1 cellular context compared by ENCODE assay signal in the genomic region with DNA sequence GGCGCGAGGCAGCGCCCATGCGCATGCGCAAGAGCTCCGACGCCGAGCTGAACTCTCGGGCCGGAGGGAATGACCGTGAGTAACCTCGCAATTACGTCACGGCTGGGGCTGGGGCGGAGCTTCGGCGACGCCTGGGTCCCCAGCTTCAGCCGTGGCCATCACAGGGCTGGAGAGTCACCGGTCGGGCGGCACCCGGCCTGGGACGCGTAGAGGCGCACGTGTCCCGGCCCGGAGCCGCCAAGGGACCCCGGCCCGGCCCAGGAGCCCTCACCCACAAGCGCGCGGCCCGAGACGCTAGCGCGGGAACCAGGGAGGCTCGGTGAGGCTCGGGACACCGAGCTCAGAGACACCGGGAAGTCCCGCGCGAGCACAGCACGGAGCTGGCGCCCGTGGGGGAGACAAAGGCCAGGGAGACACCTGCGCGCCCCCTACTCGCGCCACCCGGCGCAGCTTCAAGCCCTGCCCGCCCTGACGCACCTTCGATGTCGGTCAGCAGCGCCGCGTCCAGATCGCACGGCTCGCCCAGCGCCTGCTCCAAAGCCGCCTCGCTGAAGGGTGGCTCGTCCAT.
TF ChIP-seq lines count a peak whose summit lies in the region.

No MANE protein-coding gene starts in this region.

TF ChIP-seq in K562, 482 proteins besides CTCF, POLR2A, EP300 and RAD21 (continued from another document and continues in another):
- TF ChIP-seq, protein P1, sequence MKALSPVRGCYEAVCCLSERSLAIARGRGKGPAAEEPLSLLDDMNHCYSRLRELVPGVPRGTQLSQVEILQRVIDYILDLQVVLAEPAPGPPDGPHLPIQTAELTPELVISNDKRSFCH (CRISPR knock-in tag; IDR thresholded peaks at IDR 0.05), result no peak
- TF ChIP-seq, protein P1 (tag; IDR thresholded peaks at IDR 0.05), result no peak; the same call in 1 of the 2 replicates
- TF ChIP-seq MIER1 (IDR thresholded peaks at IDR 0.05; ENCODE audit: low read depth) (no peak), TFAM (CRISPR knock-in tag; conservative IDR thresholded peaks at IDR 0.05) (no peak), GTF2F1 (IDR thresholded peaks at IDR 0.05; ENCODE audit: low read depth, low read length) (peak; percentile 88; the same call in 1 of the 2 replicates), MEIS2 (IDR thresholded peaks at IDR 0.05; ENCODE audit: partially characterized antibody) (peak; percentile 90), MTF1 (CRISPR knock-in tag; IDR thresholded peaks at IDR 0.05; ENCODE audit: borderline replicate concordance) (no peak), MYNN (IDR thresholded peaks at IDR 0.05) (0 out of 2 replicates have a peak, but pooled peaks have one; percentile 31), MYNN (CRISPR knock-in tag; IDR thresholded peaks at IDR 0.05) (no peak), PRPF4 (IDR thresholded peaks at IDR 0.05; ENCODE audit: insufficient read depth, low read depth, low read length, poor library complexity, severe bottlenecking) (peak; percentile 36), NR2C1 (IDR thresholded peaks at IDR 0.05) (no peak), NR2C1 (tag; IDR thresholded peaks at IDR 0.05) (no peak), ZBTB1 (CRISPR knock-in tag; IDR thresholded peaks at IDR 0.05; ENCODE audit: borderline replicate concordance, low read depth) (0 out of 2 replicates have a peak, but pooled peaks have one; percentile 20), FOXM1 (IDR thresholded peaks at IDR 0.05; ENCODE audit: low read depth) (no peak), FOXM1 (CRISPR knock-in tag; IDR thresholded peaks at IDR 0.05; ENCODE audit: low read depth) (no peak), NFXL1 (CRISPR knock-in tag; IDR thresholded peaks at IDR 0.05) (no peak), JUND (IDR thresholded peaks at IDR 0.05; ENCODE audit: borderline replicate concordance, low read depth, low read length) (peak; percentile 86), JUND (tag; IDR thresholded peaks at IDR 0.05; ENCODE audit: borderline replicate concordance, low read depth, low read length) (peak; percentile 67; the same call in 1 of the 3 replicates), HOXB6 (CRISPR knock-in tag; IDR thresholded peaks at IDR 0.05; ENCODE audit: borderline replicate concordance) (no peak), NR4A1 (CRISPR knock-in tag; IDR thresholded peaks at IDR 0.05) (no peak), NR4A1 (tag; IDR thresholded peaks at IDR 0.05) (no peak), ARHGAP35 (IDR thresholded peaks at IDR 0.05; ENCODE audit: partially characterized antibody) (no peak), ZNF431 (CRISPR knock-in tag; IDR thresholded peaks at IDR 0.05) (peak; percentile 60), FUS (optimal IDR thresholded peaks at IDR 0.05; ENCODE audit: low read depth, low read length) (no peak), SAP30 (IDR thresholded peaks at IDR 0.05; ENCODE audit: borderline replicate concordance, insufficient read depth, low read depth, low read length, poor library complexity, severe bottlenecking) (peak; percentile 71), ZNF384 (IDR thresholded peaks at IDR 0.05; ENCODE audit: low read depth, low read length) (no peak), EHMT2 (IDR thresholded peaks at IDR 0.05) (no peak), GTF2A2 (tag; IDR thresholded peaks at IDR 0.05) (no peak), CTBP1 (IDR thresholded peaks at IDR 0.05; ENCODE audit: borderline replicate concordance) (0 out of 2 replicates have a peak, but pooled peaks have one; percentile 10), MED1 (CRISPR knock-in tag; IDR thresholded peaks at IDR 0.05; ENCODE audit: borderline replicate concordance) (0 out of 2 replicates have a peak, but pooled peaks have one; percentile 87), RBM14 (IDR thresholded peaks at IDR 0.05; ENCODE audit: borderline replicate concordance, insufficient read depth, low read depth, low read length) (no peak), CREM (IDR thresholded peaks at IDR 0.05; ENCODE audit: low read depth) (peak; percentile 91), STAT5A (IDR thresholded peaks at IDR 0.05; ENCODE audit: borderline replicate concordance, low read length) (no peak), ZNF696 (CRISPR knock-in tag; conservative IDR thresholded peaks at IDR 0.05) (no peak), ZNF282 (CRISPR knock-in tag; IDR thresholded peaks at IDR 0.05) (0 out of 2 replicates have a peak, but pooled peaks have one; percentile 78), SMC3 (conservative IDR thresholded peaks at IDR 0.05; ENCODE audit: insufficient read depth, low read depth, low read length) (no peak), POLR2AphosphoS5 (IDR thresholded peaks at IDR 0.05; ENCODE audit: control insufficient read depth, insufficient read depth, low read depth, low read length) (peak; percentile 87), ZSCAN29 (IDR thresholded peaks at IDR 0.05) (no peak), NCOA1 (IDR thresholded peaks at IDR 0.05; ENCODE audit: low read depth) (no peak), TEAD2 (tag; IDR thresholded peaks at IDR 0.05) (no peak), KDM5B (IDR thresholded peaks at IDR 0.05; ENCODE audit: insufficient replicate concordance, low read depth, low read length) (peak; percentile 73)
- TF ChIP-seq, protein P2, sequence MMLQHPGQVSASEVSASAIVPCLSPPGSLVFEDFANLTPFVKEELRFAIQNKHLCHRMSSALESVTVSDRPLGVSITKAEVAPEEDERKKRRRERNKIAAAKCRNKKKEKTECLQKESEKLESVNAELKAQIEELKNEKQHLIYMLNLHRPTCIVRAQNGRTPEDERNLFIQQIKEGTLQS (IDR thresholded peaks at IDR 0.05), result peak; percentile 88
- TF ChIP-seq, protein P2 (CRISPR knock-in tag; conservative IDR thresholded peaks at IDR 0.05), result peak; percentile 77
- TF ChIP-seq, protein P3, sequence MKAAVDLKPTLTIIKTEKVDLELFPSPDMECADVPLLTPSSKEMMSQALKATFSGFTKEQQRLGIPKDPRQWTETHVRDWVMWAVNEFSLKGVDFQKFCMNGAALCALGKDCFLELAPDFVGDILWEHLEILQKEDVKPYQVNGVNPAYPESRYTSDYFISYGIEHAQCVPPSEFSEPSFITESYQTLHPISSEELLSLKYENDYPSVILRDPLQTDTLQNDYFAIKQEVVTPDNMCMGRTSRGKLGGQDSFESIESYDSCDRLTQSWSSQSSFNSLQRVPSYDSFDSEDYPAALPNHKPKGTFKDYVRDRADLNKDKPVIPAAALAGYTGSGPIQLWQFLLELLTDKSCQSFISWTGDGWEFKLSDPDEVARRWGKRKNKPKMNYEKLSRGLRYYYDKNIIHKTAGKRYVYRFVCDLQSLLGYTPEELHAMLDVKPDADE (conservative IDR thresholded peaks at IDR 0.05; ENCODE audit: control insufficient read depth, low read depth, low read length), result peak; percentile 60; the same call in 1 of the 2 replicates
- TF ChIP-seq, protein P4, sequence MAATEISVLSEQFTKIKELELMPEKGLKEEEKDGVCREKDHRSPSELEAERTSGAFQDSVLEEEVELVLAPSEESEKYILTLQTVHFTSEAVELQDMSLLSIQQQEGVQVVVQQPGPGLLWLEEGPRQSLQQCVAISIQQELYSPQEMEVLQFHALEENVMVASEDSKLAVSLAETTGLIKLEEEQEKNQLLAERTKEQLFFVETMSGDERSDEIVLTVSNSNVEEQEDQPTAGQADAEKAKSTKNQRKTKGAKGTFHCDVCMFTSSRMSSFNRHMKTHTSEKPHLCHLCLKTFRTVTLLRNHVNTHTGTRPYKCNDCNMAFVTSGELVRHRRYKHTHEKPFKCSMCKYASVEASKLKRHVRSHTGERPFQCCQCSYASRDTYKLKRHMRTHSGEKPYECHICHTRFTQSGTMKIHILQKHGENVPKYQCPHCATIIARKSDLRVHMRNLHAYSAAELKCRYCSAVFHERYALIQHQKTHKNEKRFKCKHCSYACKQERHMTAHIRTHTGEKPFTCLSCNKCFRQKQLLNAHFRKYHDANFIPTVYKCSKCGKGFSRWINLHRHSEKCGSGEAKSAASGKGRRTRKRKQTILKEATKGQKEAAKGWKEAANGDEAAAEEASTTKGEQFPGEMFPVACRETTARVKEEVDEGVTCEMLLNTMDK (IDR thresholded peaks at IDR 0.05; ENCODE audit: borderline replicate concordance, insufficient read depth, low read depth, low read length, poor library complexity, severe bottlenecking), result no peak
- TF ChIP-seq, protein P5, sequence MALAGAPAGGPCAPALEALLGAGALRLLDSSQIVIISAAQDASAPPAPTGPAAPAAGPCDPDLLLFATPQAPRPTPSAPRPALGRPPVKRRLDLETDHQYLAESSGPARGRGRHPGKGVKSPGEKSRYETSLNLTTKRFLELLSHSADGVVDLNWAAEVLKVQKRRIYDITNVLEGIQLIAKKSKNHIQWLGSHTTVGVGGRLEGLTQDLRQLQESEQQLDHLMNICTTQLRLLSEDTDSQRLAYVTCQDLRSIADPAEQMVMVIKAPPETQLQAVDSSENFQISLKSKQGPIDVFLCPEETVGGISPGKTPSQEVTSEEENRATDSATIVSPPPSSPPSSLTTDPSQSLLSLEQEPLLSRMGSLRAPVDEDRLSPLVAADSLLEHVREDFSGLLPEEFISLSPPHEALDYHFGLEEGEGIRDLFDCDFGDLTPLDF (CRISPR knock-in tag; IDR thresholded peaks at IDR 0.05), result peak; percentile 66; the same call in 1 of the 2 replicates
- TF ChIP-seq, protein P6, sequence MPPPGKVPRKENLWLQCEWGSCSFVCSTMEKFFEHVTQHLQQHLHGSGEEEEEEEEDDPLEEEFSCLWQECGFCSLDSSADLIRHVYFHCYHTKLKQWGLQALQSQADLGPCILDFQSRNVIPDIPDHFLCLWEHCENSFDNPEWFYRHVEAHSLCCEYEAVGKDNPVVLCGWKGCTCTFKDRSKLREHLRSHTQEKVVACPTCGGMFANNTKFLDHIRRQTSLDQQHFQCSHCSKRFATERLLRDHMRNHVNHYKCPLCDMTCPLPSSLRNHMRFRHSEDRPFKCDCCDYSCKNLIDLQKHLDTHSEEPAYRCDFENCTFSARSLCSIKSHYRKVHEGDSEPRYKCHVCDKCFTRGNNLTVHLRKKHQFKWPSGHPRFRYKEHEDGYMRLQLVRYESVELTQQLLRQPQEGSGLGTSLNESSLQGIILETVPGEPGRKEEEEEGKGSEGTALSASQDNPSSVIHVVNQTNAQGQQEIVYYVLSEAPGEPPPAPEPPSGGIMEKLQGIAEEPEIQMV (tag; conservative IDR thresholded peaks at IDR 0.05; ENCODE audit: low read depth), result no peak
- TF ChIP-seq, protein P7, sequence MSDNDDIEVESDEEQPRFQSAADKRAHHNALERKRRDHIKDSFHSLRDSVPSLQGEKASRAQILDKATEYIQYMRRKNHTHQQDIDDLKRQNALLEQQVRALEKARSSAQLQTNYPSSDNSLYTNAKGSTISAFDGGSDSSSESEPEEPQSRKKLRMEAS (CRISPR knock-in tag; IDR thresholded peaks at IDR 0.05), result peak; percentile 89
- TF ChIP-seq, protein P8, sequence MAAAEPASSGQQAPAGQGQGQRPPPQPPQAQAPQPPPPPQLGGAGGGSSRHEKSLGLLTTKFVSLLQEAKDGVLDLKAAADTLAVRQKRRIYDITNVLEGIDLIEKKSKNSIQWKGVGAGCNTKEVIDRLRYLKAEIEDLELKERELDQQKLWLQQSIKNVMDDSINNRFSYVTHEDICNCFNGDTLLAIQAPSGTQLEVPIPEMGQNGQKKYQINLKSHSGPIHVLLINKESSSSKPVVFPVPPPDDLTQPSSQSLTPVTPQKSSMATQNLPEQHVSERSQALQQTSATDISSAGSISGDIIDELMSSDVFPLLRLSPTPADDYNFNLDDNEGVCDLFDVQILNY (CRISPR knock-in tag; IDR thresholded peaks at IDR 0.05), result no peak
- TF ChIP-seq, protein P9, sequence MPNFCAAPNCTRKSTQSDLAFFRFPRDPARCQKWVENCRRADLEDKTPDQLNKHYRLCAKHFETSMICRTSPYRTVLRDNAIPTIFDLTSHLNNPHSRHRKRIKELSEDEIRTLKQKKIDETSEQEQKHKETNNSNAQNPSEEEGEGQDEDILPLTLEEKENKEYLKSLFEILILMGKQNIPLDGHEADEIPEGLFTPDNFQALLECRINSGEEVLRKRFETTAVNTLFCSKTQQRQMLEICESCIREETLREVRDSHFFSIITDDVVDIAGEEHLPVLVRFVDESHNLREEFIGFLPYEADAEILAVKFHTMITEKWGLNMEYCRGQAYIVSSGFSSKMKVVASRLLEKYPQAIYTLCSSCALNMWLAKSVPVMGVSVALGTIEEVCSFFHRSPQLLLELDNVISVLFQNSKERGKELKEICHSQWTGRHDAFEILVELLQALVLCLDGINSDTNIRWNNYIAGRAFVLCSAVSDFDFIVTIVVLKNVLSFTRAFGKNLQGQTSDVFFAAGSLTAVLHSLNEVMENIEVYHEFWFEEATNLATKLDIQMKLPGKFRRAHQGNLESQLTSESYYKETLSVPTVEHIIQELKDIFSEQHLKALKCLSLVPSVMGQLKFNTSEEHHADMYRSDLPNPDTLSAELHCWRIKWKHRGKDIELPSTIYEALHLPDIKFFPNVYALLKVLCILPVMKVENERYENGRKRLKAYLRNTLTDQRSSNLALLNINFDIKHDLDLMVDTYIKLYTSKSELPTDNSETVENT (CRISPR knock-in tag; IDR thresholded peaks at IDR 0.05), result peak; percentile 80
- TF ChIP-seq, protein P10, sequence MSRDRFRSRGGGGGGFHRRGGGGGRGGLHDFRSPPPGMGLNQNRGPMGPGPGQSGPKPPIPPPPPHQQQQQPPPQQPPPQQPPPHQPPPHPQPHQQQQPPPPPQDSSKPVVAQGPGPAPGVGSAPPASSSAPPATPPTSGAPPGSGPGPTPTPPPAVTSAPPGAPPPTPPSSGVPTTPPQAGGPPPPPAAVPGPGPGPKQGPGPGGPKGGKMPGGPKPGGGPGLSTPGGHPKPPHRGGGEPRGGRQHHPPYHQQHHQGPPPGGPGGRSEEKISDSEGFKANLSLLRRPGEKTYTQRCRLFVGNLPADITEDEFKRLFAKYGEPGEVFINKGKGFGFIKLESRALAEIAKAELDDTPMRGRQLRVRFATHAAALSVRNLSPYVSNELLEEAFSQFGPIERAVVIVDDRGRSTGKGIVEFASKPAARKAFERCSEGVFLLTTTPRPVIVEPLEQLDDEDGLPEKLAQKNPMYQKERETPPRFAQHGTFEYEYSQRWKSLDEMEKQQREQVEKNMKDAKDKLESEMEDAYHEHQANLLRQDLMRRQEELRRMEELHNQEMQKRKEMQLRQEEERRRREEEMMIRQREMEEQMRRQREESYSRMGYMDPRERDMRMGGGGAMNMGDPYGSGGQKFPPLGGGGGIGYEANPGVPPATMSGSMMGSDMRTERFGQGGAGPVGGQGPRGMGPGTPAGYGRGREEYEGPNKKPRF (IDR thresholded peaks at IDR 0.05; ENCODE audit: low read depth, low read length), result no peak
- TF ChIP-seq, protein P11, sequence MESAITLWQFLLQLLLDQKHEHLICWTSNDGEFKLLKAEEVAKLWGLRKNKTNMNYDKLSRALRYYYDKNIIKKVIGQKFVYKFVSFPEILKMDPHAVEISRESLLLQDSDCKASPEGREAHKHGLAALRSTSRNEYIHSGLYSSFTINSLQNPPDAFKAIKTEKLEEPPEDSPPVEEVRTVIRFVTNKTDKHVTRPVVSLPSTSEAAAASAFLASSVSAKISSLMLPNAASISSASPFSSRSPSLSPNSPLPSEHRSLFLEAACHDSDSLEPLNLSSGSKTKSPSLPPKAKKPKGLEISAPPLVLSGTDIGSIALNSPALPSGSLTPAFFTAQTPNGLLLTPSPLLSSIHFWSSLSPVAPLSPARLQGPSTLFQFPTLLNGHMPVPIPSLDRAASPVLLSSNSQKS (CRISPR knock-in tag; IDR thresholded peaks at IDR 0.05), result no peak
